ENCODE assay signal across 11 cellular contexts in the genomic region with DNA sequence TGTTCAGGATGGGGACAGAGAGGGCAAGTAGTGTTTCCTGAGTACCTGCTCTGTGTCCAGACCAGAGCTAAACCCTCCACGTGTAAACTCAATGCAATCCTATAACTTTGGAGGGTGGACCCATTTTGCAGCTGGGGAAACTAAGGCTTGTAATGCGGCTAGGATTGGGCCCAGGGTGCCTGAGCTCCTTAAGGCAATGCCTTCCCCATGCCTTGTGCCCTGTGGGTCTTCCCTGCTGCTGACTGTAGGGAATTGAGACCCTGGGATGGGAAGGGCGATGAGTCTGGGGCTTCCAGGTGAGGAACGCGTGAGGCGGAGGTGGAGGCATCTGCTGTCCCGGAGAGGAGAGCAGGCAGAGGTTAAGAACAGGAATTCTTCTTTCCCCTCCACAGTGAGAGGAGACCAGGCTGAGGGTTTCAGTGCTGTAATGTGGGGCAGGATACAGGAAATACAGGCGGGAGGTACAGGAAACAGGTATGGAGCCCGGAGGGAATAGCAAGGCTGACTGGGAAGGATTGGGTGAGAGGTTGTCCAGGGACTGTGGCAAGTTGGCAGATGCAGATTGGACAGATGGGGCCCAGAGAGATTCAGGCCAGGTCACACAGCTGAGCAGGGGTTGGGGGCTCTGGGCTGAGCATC. TPM values are rescaled to one million over a fixed set of nuclear protein-coding genes. Genes with fewer than 3 reads are reported as not detected.
DNase-seq lines count a peak whose midpoint lies in the region; ATAC-seq and TF ChIP-seq lines count a peak whose summit lies in the region.
"Had no signal": no experiment of that assay in that cellular context is flagged by ENCODE, and none has a peak within 500 bp of the region (broad histone marks: within the 10 kb centered on the region; RNA-seq: fewer than 3 reads in every experiment).

No MANE protein-coding gene starts in this region.

- no peak overlapping the region for H3K9ac ChIP-seq in skeletal muscle tissue (ENCODE audit: low read depth in 1 of 3, low read length in 3 of 3)

- TF ChIP-seq CTCF in gastroesophageal sphincter (IDR thresholded peaks at IDR 0.05) = no peak

- H3K27me3 Mint-ChIP-seq in T-helper 17 cell = no peaks in the 10 kb centered on the region

- peak; percentile 54 for DNase-seq in activated CD8-positive, alpha-beta memory T cell treated with anti-CD3 and anti-CD28 coated beads, Interleukin-2, amount 50 U/mL, for 48 hours
- no peak for DNase-seq in activated CD8-positive, alpha-beta memory T cell treated with anti-CD3 and anti-CD28 coated beads, Interleukin-2, amount 50 U/mL, for 4 hours
- no peak for DNase-seq in T-helper 17 cell
- no peak for DNase-seq in DMS 273 treated with DMSO at 0.1 percent for 48 hours (lab: John Stamatoyannopoulos, UW)
- DNase-seq in NCI-H2171 (lab: John Stamatoyannopoulos, UW) = no peak
- DNase-seq: DMS79 treated with DMSO at 0.1 percent for 48 hours, kidney glomerular epithelial cell had no signal

- H3K27me3 ChIP-seq in gastroesophageal sphincter = no peaks in the 10 kb centered on the region
- H3K27me3 ChIP-seq in skeletal muscle tissue (ENCODE audit: control insufficient read depth in 3 of 3, insufficient read depth in 3 of 3, low read length in 3 of 3) = no peaks in the 10 kb centered on the region

- H3K4me1 Mint-ChIP-seq in T-helper 17 cell = peaks cover 13% of the 10 kb centered on the region

- peaks cover 0 to 50% of the 10 kb centered on the region in 2 donors for H3K36me3 ChIP-seq in gastroesophageal sphincter
- H3K36me3 ChIP-seq in skeletal muscle tissue (ENCODE audit: control insufficient read depth in 3 of 3, insufficient read depth in 3 of 3, low read length in 3 of 3) = peaks cover 17 to 22% (median 22%) of the 10 kb centered on the region in 3 donors

- ATAC-seq in T-helper 17 cell (no peak), gastroesophageal sphincter (no peak), GM19397 (IDR thresholded peaks at IDR 0.05; ENCODE audit: unreplicated experiment) (no peak)

- TF ChIP-seq POLR2A in gastroesophageal sphincter (IDR thresholded peaks at IDR 0.05) = no peak

- no peak for TF ChIP-seq EP300 in gastroesophageal sphincter (IDR thresholded peaks at IDR 0.05)

- H3K4me3 ChIP-seq in gastroesophageal sphincter (no peak overlapping the region), skeletal muscle tissue (ENCODE audit: low read length in 3 of 3) (no peak overlapping the region)

- no peaks in the 10 kb centered on the region for H3K9me3 ChIP-seq in T-helper 17 cell (ENCODE audit: control insufficient read depth, low read length, poor library complexity, severe bottlenecking)
- no peaks in the 10 kb centered on the region for H3K9me3 ChIP-seq in gastroesophageal sphincter
- H3K9me3 ChIP-seq in skeletal muscle tissue (ENCODE audit: control insufficient read depth in 3 of 3, low read length in 3 of 3) = no peaks in the 10 kb centered on the region

- H3K27ac Mint-ChIP-seq in T-helper 17 cell = no peak overlapping the region

- WGBS in gastroesophageal sphincter (ENCODE audit: low coverage in 1 of 2), 2 donors = 72% methylated on average over 7 of the region's 9 CpGs; no CpG with 5 or more reads in 1 of the 2 donors

- H3K27ac ChIP-seq in gastroesophageal sphincter (peak overlapping the region in 3 of 4 donors; percentile 31 to 51 (median 41)), skeletal muscle tissue (ENCODE audit: low read depth, low read length) (peak overlapping the region; percentile 68)

- peaks cover 1% of the 10 kb centered on the region for H3K36me3 Mint-ChIP-seq in T-helper 17 cell (ENCODE audit: low read depth)

- H3K4me1 ChIP-seq in gastroesophageal sphincter (peaks cover 0 to 24% (median 0%) of the 10 kb centered on the region in 3 donors), skeletal muscle tissue (ENCODE audit: control insufficient read depth in 3 of 3, insufficient read depth in 3 of 3, low read length in 3 of 3) (peaks cover 6 to 12% (median 6%) of the 10 kb centered on the region in 3 donors)

- H3K4me3 Mint-ChIP-seq in T-helper 17 cell = peak overlapping the region; percentile 69

RNA-seq across cellular contexts. Expression of a gene that starts 19.2 kb away (rescaled TPM):
- total RNA-seq in T-helper 17 cell (1 to 10 TPM; 5.8 to 7.1 TPM), gastroesophageal sphincter (10 to 100 TPM; 17.1 to 21.3 (median 19.6) TPM), skeletal muscle tissue (12.0 TPM)

RNA-seq across cellular contexts. Expression of a gene that starts 21.9 kb away (rescaled TPM):
- total RNA-seq in T-helper 17 cell (10 to 100 TPM; 48.6 to 53.7 TPM), gastroesophageal sphincter (10 to 100 TPM; 35.0 to 48.7 (median 39.9) TPM), skeletal muscle tissue (39.1 TPM)

RNA-seq across cellular contexts. Expression of a gene that starts 28.8 kb away (rescaled TPM):
- total RNA-seq in T-helper 17 cell = not detected
- total RNA-seq in gastroesophageal sphincter = not detected
- total RNA-seq in skeletal muscle tissue = not detected
- total RNA-seq: SK-MEL-5 had no signal

RNA-seq across cellular contexts. Expression of a gene that starts 41.0 kb away (rescaled TPM):
- total RNA-seq in T-helper 17 cell = not detected
- total RNA-seq in gastroesophageal sphincter = 1 to 10 TPM in 1 of 4 donors, under 1 TPM in 1, not detected in 2; 0.46 to 1.3 TPM
- total RNA-seq in skeletal muscle tissue = 0.52 TPM
